In the genomic region with DNA sequence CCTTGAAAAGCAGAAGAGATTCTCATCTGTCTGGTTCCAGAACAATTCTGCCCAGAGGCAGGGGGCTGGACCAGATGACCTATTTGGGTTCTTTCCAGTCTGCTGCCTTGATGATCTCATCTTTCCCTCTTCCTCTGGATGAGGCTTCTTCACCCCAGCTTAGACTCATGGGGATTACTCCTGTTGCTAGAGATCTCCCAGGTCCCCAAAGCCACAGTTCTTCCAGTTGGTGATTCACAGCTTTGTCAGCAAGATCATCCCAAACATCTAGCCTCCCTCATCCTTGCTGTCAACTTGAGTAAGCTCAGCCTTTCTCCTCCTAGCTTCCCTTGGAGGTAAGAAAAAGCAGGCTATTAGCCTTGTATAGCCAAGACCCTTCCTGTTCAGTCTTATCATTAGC, we compare ENCODE assay signal across 17 cellular contexts.
DNase-seq lines count a peak whose midpoint lies in the region; ATAC-seq, FAIRE-seq and TF ChIP-seq lines count a peak whose summit lies in the region.
"Had no signal": no experiment of that assay in that cellular context is flagged by ENCODE, and none has a peak within 500 bp of the region (broad histone marks: within the 10 kb centered on the region; RNA-seq: fewer than 3 reads in every experiment).

No MANE protein-coding gene starts in this region.

- H3K27me3 ChIP-seq in AG04450 (ENCODE audit: control insufficient read depth, insufficient read depth, low read length) (no peaks in the 10 kb centered on the region), bronchial epithelial cell (ENCODE audit: control insufficient read depth, insufficient read depth, low read length) (no peaks in the 10 kb centered on the region)
- H3K27me3 ChIP-seq: SJSA1 had no signal

- no peak for FAIRE-seq in bronchial epithelial cell (lab: Jason Lieb, UNC)
- FAIRE-seq: G401.6 had no signal

- no peak overlapping the region for H3K4me3 Mint-ChIP-seq in activated CD4-positive, alpha-beta memory T cell treated with anti-CD3 and anti-CD28 coated beads, Interleukin-2, amount 10 ng/mL, durations not matched to agents 7 days and 5 days
- H3K4me3 Mint-ChIP-seq: activated naive CD4-positive, alpha-beta T cell treated with anti-CD3 and anti-CD28 coated beads, Interleukin-2, amount 50 U/mL, for 24 hours had no signal

- H3K27me3 Mint-ChIP-seq in activated CD4-positive, alpha-beta memory T cell treated with anti-CD3 and anti-CD28 coated beads, Interleukin-2, amount 10 ng/mL, durations not matched to agents 7 days and 5 days = no peaks in the 10 kb centered on the region
- H3K27me3 Mint-ChIP-seq: activated naive CD4-positive, alpha-beta T cell treated with anti-CD3 and anti-CD28 coated beads, Interleukin-2, amount 50 U/mL, for 24 hours had no signal

- H3K36me3 ChIP-seq in bronchial epithelial cell (ENCODE audit: control insufficient read depth, insufficient read depth, low read length) = no peaks in the 10 kb centered on the region
- H3K36me3 ChIP-seq: SJSA1 had no signal

- no peaks in the 10 kb centered on the region for H3K4me1 Mint-ChIP-seq in activated CD4-positive, alpha-beta memory T cell treated with anti-CD3 and anti-CD28 coated beads, Interleukin-2, amount 10 ng/mL, durations not matched to agents 7 days and 5 days
- H3K4me1 Mint-ChIP-seq: activated naive CD4-positive, alpha-beta T cell treated with anti-CD3 and anti-CD28 coated beads, Interleukin-2, amount 50 U/mL, for 24 hours had no signal

- no peak for TF ChIP-seq CTCF in AG04450 (IDR thresholded peaks at IDR 0.05; ENCODE audit: low read depth, low read length)
- TF ChIP-seq CTCF in bronchial epithelial cell (IDR thresholded peaks at IDR 0.05; ENCODE audit: insufficient read depth, low read length, severe bottlenecking) = no peak

- H3K36me3 Mint-ChIP-seq in activated CD4-positive, alpha-beta memory T cell treated with anti-CD3 and anti-CD28 coated beads, Interleukin-2, amount 10 ng/mL, durations not matched to agents 7 days and 5 days (ENCODE audit: low read depth) = no peaks in the 10 kb centered on the region
- H3K36me3 Mint-ChIP-seq: activated naive CD4-positive, alpha-beta T cell treated with anti-CD3 and anti-CD28 coated beads, Interleukin-2, amount 50 U/mL, for 24 hours had no signal

- H3K4me3 ChIP-seq in AG04450 (ENCODE audit: low read depth, low read length) (no peak overlapping the region), bronchial epithelial cell (ENCODE audit: low read depth, low read length) (no peak overlapping the region)
- H3K4me3 ChIP-seq: SJSA1 had no signal

- ATAC-seq in HG03095 (IDR thresholded peaks at IDR 0.05; ENCODE audit: unreplicated experiment) = no peak

- POLR2A ChIA-PET in AG04450 (lab: Yijun Ruan, JAX) = interaction anchor here (0.9 to 1.6 kb wide), 2 partner anchors 400 to 401 kb away, joined by 3 to 8 read pairs; partner anchors contain the start of gene EFNB1
- POLR2A ChIA-PET in activated CD4-positive, alpha-beta memory T cell treated with anti-CD3 and anti-CD28 coated beads, Interleukin-2, amount 10 ng/mL, durations not matched to agents 7 days and 5 days (lab: Charles Lee) = no interaction called here

- no peak overlapping the region for H3K27ac ChIP-seq in AG04450 (ENCODE audit: low read depth, low read length)
- H3K27ac ChIP-seq: SJSA1 had no signal

- DNase-seq in AG04450 (ENCODE audit: low read depth, low spot score) (peak; percentile 30), HS-5 (ENCODE audit: low read depth) (peak; percentile 43), bronchial epithelial cell (ENCODE audit: low read depth) (peak; percentile 62), islet precursor cell (peak; percentile 47), NK-92 (lab: John Stamatoyannopoulos, UW; ENCODE audit: unreplicated experiment) (no peak), DMS 273 (lab: John Stamatoyannopoulos, UW; ENCODE audit: unreplicated experiment) (no peak)
- no peak for DNase-seq in activated CD4-positive, alpha-beta memory T cell treated with anti-CD3 and anti-CD28 coated beads, Interleukin-2, amount 10 ng/mL, durations not matched to agents 7 days and 5 days
- DNase-seq: activated CD4-positive, alpha-beta T cell treated with anti-CD3 and anti-CD28 coated beads for 48 hours; activated T-cell treated with anti-CD3 and anti-CD28 coated beads for 4 hours; COR-L47; NCI-H1436; NCI-H2227 treated with DMSO at 0.1 percent for 48 hours; stimulated activated naive CD4-positive, alpha-beta T cell treated with Interleukin-2 at 50 U/mL for 16 hours had no signal

- no peaks in the 10 kb centered on the region for H3K9me3 ChIP-seq in AG04450 (ENCODE audit: control insufficient read depth, insufficient read depth, low read length)
- H3K9me3 ChIP-seq: SJSA1 had no signal

- no peak overlapping the region for H3K27ac Mint-ChIP-seq in activated CD4-positive, alpha-beta memory T cell treated with anti-CD3 and anti-CD28 coated beads, Interleukin-2, amount 10 ng/mL, durations not matched to agents 7 days and 5 days
- H3K27ac Mint-ChIP-seq: activated naive CD4-positive, alpha-beta T cell treated with anti-CD3 and anti-CD28 coated beads, Interleukin-2, amount 50 U/mL, for 24 hours had no signal

- no peaks in the 10 kb centered on the region for H3K9me3 Mint-ChIP-seq in activated CD4-positive, alpha-beta memory T cell treated with anti-CD3 and anti-CD28 coated beads, Interleukin-2, amount 10 ng/mL, durations not matched to agents 7 days and 5 days
- H3K9me3 Mint-ChIP-seq: activated naive CD4-positive, alpha-beta T cell treated with anti-CD3 and anti-CD28 coated beads, Interleukin-2, amount 50 U/mL, for 24 hours had no signal

- CTCF ChIA-PET in AG04450 (lab: Charles Lee) = interaction anchor here (1.8 kb wide), 1 partner anchor 402 kb away, joined by 8 read pairs; no protein-coding TSS in a partner anchor
- CTCF ChIA-PET in activated CD4-positive, alpha-beta memory T cell treated with anti-CD3 and anti-CD28 coated beads, Interleukin-2, amount 10 ng/mL, durations not matched to agents 7 days and 5 days (lab: Charles Lee) = no interaction called here

Comparison
In these comparisons a context has a peak if more than half of its experiments do, and no peak if none do; other contexts are left out.
1. DNase-seq: peak in AG04450 (single experiment), HS-5 (single experiment), bronchial epithelial cell (single experiment) and islet precursor cell (single experiment); none in NK-92 (single experiment), DMS 273 (single experiment) and activated CD4-positive, alpha-beta memory T cell treated with anti-CD3 and anti-CD28 coated beads, Interleukin-2, amount 10 ng/mL, durations not matched to agents 7 days and 5 days (single experiment).